In genomic region chr21:37370152-37371040, GRCh38 we compare ENCODE assay signal across 8 cellular contexts. TPM values are rescaled to one million over a fixed set of nuclear protein-coding genes. Genes with fewer than 3 reads are reported as not detected.
DNase-seq lines count a peak whose midpoint lies in the region; ATAC-seq and TF ChIP-seq lines count a peak whose summit lies in the region.

No MANE protein-coding gene starts in this region.

- TF ChIP-seq POLR2A in sigmoid colon (IDR thresholded peaks at IDR 0.05), result no peak

- peaks cover 35 to 82% (median 77%) of the 10 kb centered on the region in 11 experiments for H4K20me1 ChIP-seq in BLaER1 treated with 17β-estradiol and CSF1 and Interleukin-3, amounts not matched to agents 10 nM and 100 nM

- H3K4me1 ChIP-seq in BLaER1 treated with 17β-estradiol and CSF1 and Interleukin-3, amounts not matched to agents 10 nM and 100 nM, result peaks cover 40 to 70% (median 58%) of the 10 kb centered on the region in 10 experiments
- H3K4me1 ChIP-seq in sigmoid colon, result peaks cover 0 to 69% (median 60%) of the 10 kb centered on the region in 4 donors

- DNase-seq in OCI-M1 (lab: John Stamatoyannopoulos, UW) (peak; percentile 96), endothelial cell (ENCODE audit: low spot score) (no peak), sigmoid colon (no peak), nucleus accumbens (lab: John Stamatoyannopoulos, UW) (no peak), cerebellum (ENCODE audit: low spot score) (no peak)

- H3K36me3 Mint-ChIP-seq in endothelial cell (ENCODE audit: low read depth, unreplicated experiment), result peaks cover 16% of the 10 kb centered on the region

- TF ChIP-seq CTCF in endothelial cell (IDR thresholded peaks at IDR 0.05; ENCODE audit: unreplicated experiment) (no peak), sigmoid colon (IDR thresholded peaks at IDR 0.05) (no peak)

- H3K4me1 Mint-ChIP-seq in endothelial cell (ENCODE audit: unreplicated experiment), result peaks cover 54% of the 10 kb centered on the region

- H3K27me3 Mint-ChIP-seq in endothelial cell (ENCODE audit: unreplicated experiment), result peaks cover 10% of the 10 kb centered on the region

- H3K4me3 ChIP-seq in BLaER1 treated with 17β-estradiol and CSF1 and Interleukin-3, amounts not matched to agents 10 nM and 100 nM, result peak overlapping the region; percentile 92 to 100 (median 99); a peak in 17 of 20 replicates
- H3K4me3 ChIP-seq in sigmoid colon, result peak overlapping the region in 1 of 4 donors; percentile 95

- H3K9ac ChIP-seq in BLaER1 treated with 17β-estradiol and CSF1 and Interleukin-3, amounts not matched to agents 10 nM and 100 nM, result peak overlapping the region; percentile 100

- intact Hi-C loops in sigmoid colon (cut with DNase I), result loop anchor here (5.0 kb wide), 1 partner anchor 37 kb away; no protein-coding TSS in a partner anchor

- TF ChIP-seq EP300 in sigmoid colon (IDR thresholded peaks at IDR 0.05), result no peak

- ATAC-seq in GM21381 (IDR thresholded peaks at IDR 0.05; ENCODE audit: unreplicated experiment) (peak; percentile 12), HG03342 (IDR thresholded peaks at IDR 0.05; ENCODE audit: unreplicated experiment) (no peak)

- H3K4me3 Mint-ChIP-seq in endothelial cell (ENCODE audit: unreplicated experiment), result peak overlapping the region; percentile 96

- peak overlapping the region; percentile 98 for H3K27ac Mint-ChIP-seq in endothelial cell (ENCODE audit: unreplicated experiment)

- peak overlapping the region; percentile 100; a peak in 21 of 22 replicates for H3K27ac ChIP-seq in BLaER1 treated with 17β-estradiol and CSF1 and Interleukin-3, amounts not matched to agents 10 nM and 100 nM
- H3K27ac ChIP-seq in sigmoid colon, result peak overlapping the region in 3 of 4 donors; percentile 28 to 100 (median 36)

- peaks cover 0 to 14% (median under 1%) of the 10 kb centered on the region in 11 experiments; a peak in 7 of 22 replicates for H3K36me3 ChIP-seq in BLaER1 treated with 17β-estradiol and CSF1 and Interleukin-3, amounts not matched to agents 10 nM and 100 nM
- no peaks in the 10 kb centered on the region for H3K36me3 ChIP-seq in sigmoid colon

- WGBS in sigmoid colon, 2 donors, result 20 to 40% methylated on average over 8 of the region's 8 CpGs

- no peaks in the 10 kb centered on the region for H3K9me3 Mint-ChIP-seq in endothelial cell (ENCODE audit: unreplicated experiment)

- peaks cover 0 to 15% (median 0%) of the 10 kb centered on the region in 11 experiments; a peak in 1 of 22 replicates for H3K9me3 ChIP-seq in BLaER1 treated with 17β-estradiol and CSF1 and Interleukin-3, amounts not matched to agents 10 nM and 100 nM (replicated peaks in 1 of 11)
- H3K9me3 ChIP-seq in sigmoid colon, result no peaks in the 10 kb centered on the region

- no peaks in the 10 kb centered on the region for H3K27me3 ChIP-seq in BLaER1 treated with 17β-estradiol and CSF1 and Interleukin-3, amounts not matched to agents 10 nM and 100 nM
- no peaks in the 10 kb centered on the region for H3K27me3 ChIP-seq in sigmoid colon

- peak overlapping the region; percentile 79 to 95 (median 88) for H3K4me2 ChIP-seq in BLaER1 treated with 17β-estradiol and CSF1 and Interleukin-3, amounts not matched to agents 10 nM and 100 nM

RNA-seq across cellular contexts. Expression of gene DYRK1A, which starts 3.8 kb away (rescaled TPM):
- 87.5 TPM for total RNA-seq in endothelial cell (ENCODE audit: unreplicated experiment)
- 10 to 100 TPM; 62.9 to 74.1 (median 69.5) TPM for total RNA-seq in sigmoid colon
- polyA plus RNA-seq in sigmoid colon, result 10 to 100 TPM; 11.4 to 23.4 (median 12.9) TPM
- total RNA-seq in cerebellum, result 138 TPM
